ENCODE assay signal across 10 cellular contexts in genomic region chr12:27549231-27549800, GRCh38. TPM values are rescaled to one million over a fixed set of nuclear protein-coding genes. Genes with fewer than 3 reads are reported as not detected.
A peak's percentile ranks its signal among the peaks of the same experiment; 100 is the strongest.
DNase-seq lines count a peak whose midpoint lies in the region; ATAC-seq and TF ChIP-seq lines count a peak whose summit lies in the region.
"Had no signal": no experiment of that assay in that cellular context is flagged by ENCODE, and none has a peak within 500 bp of the region (broad histone marks: within the 10 kb centered on the region; RNA-seq: fewer than 3 reads in every experiment).

No MANE protein-coding gene starts in this region.

- peaks cover 29 to 52% of the 10 kb centered on the region in 2 donors for H3K27me3 Mint-ChIP-seq in natural killer cell treated with Interleukin-12 subunit alpha and Interleukin-12 subunit beta and Interleukin-15 and Interleukin-18, amount 100 ng/mL, for 72 hours
- H3K27me3 Mint-ChIP-seq in natural killer cell (ENCODE audit: low read depth in 2 of 2): peaks cover 16 to 27% of the 10 kb centered on the region in 2 donors
- H3K27me3 Mint-ChIP-seq in immature natural killer cell (ENCODE audit: low read depth in 3 of 3): peaks cover 8 to 14% (median 9%) of the 10 kb centered on the region in 3 donors
- H3K27me3 Mint-ChIP-seq in CD4-positive, alpha-beta T cell: peaks cover 2% of the 10 kb centered on the region
- H3K27me3 Mint-ChIP-seq: activated naive CD8-positive, alpha-beta T cell had no signal

- no peaks in the 10 kb centered on the region for H3K27me3 ChIP-seq in CD4-positive, alpha-beta T cell (ENCODE audit: control insufficient read depth, insufficient read depth, low read length)
- no peaks in the 10 kb centered on the region for H3K27me3 ChIP-seq in H7 (ENCODE audit: control insufficient read depth, insufficient read depth, low read length)

- CTCF ChIA-PET in CD4-positive, alpha-beta T cell (lab: Charles Lee): no interaction called here

- no peaks in the 10 kb centered on the region for H3K9me3 ChIP-seq in mucosa of descending colon
- no peaks in the 10 kb centered on the region for H3K9me3 ChIP-seq in CD4-positive, alpha-beta T cell (ENCODE audit: control insufficient read depth, low read length)

- H3K27ac ChIP-seq in CD4-positive, alpha-beta T cell (ENCODE audit: low read depth, low read length): no peak overlapping the region

- H3K4me3 ChIP-seq in mucosa of descending colon: no peak overlapping the region
- H3K4me3 ChIP-seq in H7 (ENCODE audit: insufficient read depth, low read depth, low read length): no peak overlapping the region

- no peak for ATAC-seq in natural killer cell treated with Interleukin-12 subunit alpha and Interleukin-12 subunit beta and Interleukin-15 and Interleukin-18, amount 100 ng/mL, for 72 hours
- ATAC-seq in natural killer cell (no peak), mucosa of descending colon (peak; percentile 35)
- no peak for ATAC-seq in CD4-positive, alpha-beta T cell (ENCODE audit: poor library complexity)

- H3K4me3 Mint-ChIP-seq in natural killer cell treated with Interleukin-12 subunit alpha and Interleukin-12 subunit beta and Interleukin-15 and Interleukin-18, amount 100 ng/mL, for 72 hours: peak overlapping the region; percentile 0
- no peak overlapping the region for H3K4me3 Mint-ChIP-seq in natural killer cell
- H3K4me3 Mint-ChIP-seq in immature natural killer cell: peak overlapping the region in 1 of 5 donors; percentile 8
- no peak overlapping the region for H3K4me3 Mint-ChIP-seq in CD4-positive, alpha-beta T cell
- H3K4me3 Mint-ChIP-seq: activated naive CD8-positive, alpha-beta T cell had no signal

- H3K9me3 Mint-ChIP-seq in natural killer cell treated with Interleukin-12 subunit alpha and Interleukin-12 subunit beta and Interleukin-15 and Interleukin-18, amount 100 ng/mL, for 72 hours: no peaks in the 10 kb centered on the region
- H3K9me3 Mint-ChIP-seq in natural killer cell (no peaks in the 10 kb centered on the region), immature natural killer cell (no peaks in the 10 kb centered on the region)
- peaks cover 2% of the 10 kb centered on the region for H3K9me3 Mint-ChIP-seq in CD4-positive, alpha-beta T cell

- POLR2A ChIA-PET in CD4-positive, alpha-beta T cell (lab: Charles Lee): no interaction called here

- peak overlapping the region in 1 of 2 donors; percentile 7 for H3K27ac Mint-ChIP-seq in natural killer cell treated with Interleukin-12 subunit alpha and Interleukin-12 subunit beta and Interleukin-15 and Interleukin-18, amount 100 ng/mL, for 72 hours
- no peak overlapping the region for H3K27ac Mint-ChIP-seq in natural killer cell
- no peak overlapping the region for H3K27ac Mint-ChIP-seq in immature natural killer cell
- H3K27ac Mint-ChIP-seq in CD4-positive, alpha-beta T cell: no peak overlapping the region
- H3K27ac Mint-ChIP-seq: activated naive CD8-positive, alpha-beta T cell had no signal

- peaks cover 9 to 12% of the 10 kb centered on the region in 2 donors for H3K4me1 Mint-ChIP-seq in natural killer cell treated with Interleukin-12 subunit alpha and Interleukin-12 subunit beta and Interleukin-15 and Interleukin-18, amount 100 ng/mL, for 72 hours (ENCODE audit: low read depth in 2 of 2)
- H3K4me1 Mint-ChIP-seq in natural killer cell (no peaks in the 10 kb centered on the region), immature natural killer cell (peaks cover 3 to 7% of the 10 kb centered on the region in 2 donors)
- H3K4me1 Mint-ChIP-seq in CD4-positive, alpha-beta T cell (ENCODE audit: low read depth): no peaks in the 10 kb centered on the region

- TF ChIP-seq CTCF in natural killer cell (IDR thresholded peaks at IDR 0.05) (no peak), mucosa of descending colon (IDR thresholded peaks at IDR 0.05) (no peak)
- no peak for TF ChIP-seq CTCF in CD4-positive, alpha-beta T cell (IDR thresholded peaks at IDR 0.05)

- no peak for DNase-seq in natural killer cell treated with Interleukin-12 subunit alpha and Interleukin-12 subunit beta and Interleukin-15 and Interleukin-18, amount 100 ng/mL, for 72 hours (ENCODE audit: low spot score)
- DNase-seq in natural killer cell: no peak
- peak; percentile 43 for DNase-seq in dedifferentiated amniotic fluid mesenchymal stem cell (ENCODE audit: extremely low spot score)
- DNase-seq in mucosa of descending colon: no peak
- no peak for DNase-seq in NCI-H2107 treated with DMSO at 0.1 percent for 48 hours (lab: John Stamatoyannopoulos, UW; ENCODE audit: unreplicated experiment)
- DNase-seq in immature natural killer cell: no peak
- DNase-seq in CD4-positive, alpha-beta T cell: no peak
- DNase-seq in H7: no peak
- DNase-seq: stimulated activated CD4-positive, alpha-beta T cell treated with anti-CD3 and anti-CD28 coated beads, Interleukin-4, amount 100 ng/mL, for 4 hours had no signal

- no peaks in the 10 kb centered on the region for H3K36me3 Mint-ChIP-seq in natural killer cell treated with Interleukin-12 subunit alpha and Interleukin-12 subunit beta and Interleukin-15 and Interleukin-18, amount 100 ng/mL, for 72 hours
- H3K36me3 Mint-ChIP-seq in natural killer cell: no peaks in the 10 kb centered on the region
- no peaks in the 10 kb centered on the region for H3K36me3 Mint-ChIP-seq in immature natural killer cell
- H3K36me3 Mint-ChIP-seq in CD4-positive, alpha-beta T cell (ENCODE audit: low read depth): no peaks in the 10 kb centered on the region

- no peaks in the 10 kb centered on the region for H3K36me3 ChIP-seq in mucosa of descending colon (ENCODE audit: low read depth)
- H3K36me3 ChIP-seq in H7 (replicated peaks; ENCODE audit: control insufficient read depth, insufficient read depth, low read length): no peaks in the 10 kb centered on the region

- no peaks in the 10 kb centered on the region for H3K4me1 ChIP-seq in mucosa of descending colon (ENCODE audit: low read depth)

- intact Hi-C loops in natural killer cell (cut with micrococcal nuclease): no loop called here
- intact Hi-C loops in mucosa of descending colon (cut with DNase I, micrococcal nuclease): no loop called here
- intact Hi-C loops in CD4-positive, alpha-beta T cell (cut with DNase I, micrococcal nuclease): no loop called here

RNA-seq across cellular contexts. Expression of gene PPFIBP1, which starts 25.3 kb away (rescaled TPM):
- total RNA-seq in natural killer cell treated with Interleukin-12 subunit alpha and Interleukin-12 subunit beta and Interleukin-15 and Interleukin-18, amount 100 ng/mL, for 72 hours: 10 to 100 TPM in 1 of 2 donors, 1 to 10 TPM in 1; 9.0 to 12.9 TPM
- 1 to 10 TPM in 2 of 3 donors, under 1 TPM in 1; 0.73 to 1.6 (median 1.4) TPM for total RNA-seq in natural killer cell
- 10 to 100 TPM; 37.0 to 79.4 (median 40.4) TPM for total RNA-seq in mucosa of descending colon
- under 1 TPM in 2 of 3 donors, not detected in 1; 0.39 to 0.62 TPM for polyA plus RNA-seq in immature natural killer cell
- total RNA-seq in CD4-positive, alpha-beta T cell: 1 to 10 TPM; 2.6 to 2.9 TPM
- 17.0 and 18.7 TPM in 2 replicates for total RNA-seq in H7 (2014; rRNA removed; shearing (Covaris generic))
